In genomic region chr14:75646762-75647161, GRCh38 we compare ENCODE assay signal across 1 cellular context.
TF ChIP-seq lines count a peak whose summit lies in the region.

No MANE protein-coding gene starts in this region.

TF ChIP-seq in A549, 52 proteins besides CTCF, POLR2A, EP300 and RAD21:
- TF ChIP-seq ZC3H11A (IDR thresholded peaks at IDR 0.05) (no peak), JUN (IDR thresholded peaks at IDR 0.05) (no peak), FOSB (CRISPR knock-in tag; IDR thresholded peaks at IDR 0.05) (no peak), KDM1A (IDR thresholded peaks at IDR 0.05; ENCODE audit: low read depth) (no peak), BHLHE40 (IDR thresholded peaks at IDR 0.05; ENCODE audit: low read depth, low read length) (no peak), RFX5 (IDR thresholded peaks at IDR 0.05) (no peak), ELK1 (IDR thresholded peaks at IDR 0.05; ENCODE audit: low read depth, low read length) (no peak), MYC (IDR thresholded peaks at IDR 0.05; ENCODE audit: borderline replicate concordance, low read length) (no peak), HMGXB4 (CRISPR knock-in tag; IDR thresholded peaks at IDR 0.05; ENCODE audit: borderline replicate concordance) (no peak), ZNF302 (CRISPR knock-in tag; IDR thresholded peaks at IDR 0.05) (no peak), CHD2 (IDR thresholded peaks at IDR 0.05; ENCODE audit: low read length, partially characterized antibody) (no peak), CEBPB (IDR thresholded peaks at IDR 0.05) (no peak), FOSL2 (IDR thresholded peaks at IDR 0.05) (no peak), FOSL2 (CRISPR knock-in tag; IDR thresholded peaks at IDR 0.05) (no peak)
